Comparison of ENCODE assay signal across 15 cellular contexts in the genomic region with DNA sequence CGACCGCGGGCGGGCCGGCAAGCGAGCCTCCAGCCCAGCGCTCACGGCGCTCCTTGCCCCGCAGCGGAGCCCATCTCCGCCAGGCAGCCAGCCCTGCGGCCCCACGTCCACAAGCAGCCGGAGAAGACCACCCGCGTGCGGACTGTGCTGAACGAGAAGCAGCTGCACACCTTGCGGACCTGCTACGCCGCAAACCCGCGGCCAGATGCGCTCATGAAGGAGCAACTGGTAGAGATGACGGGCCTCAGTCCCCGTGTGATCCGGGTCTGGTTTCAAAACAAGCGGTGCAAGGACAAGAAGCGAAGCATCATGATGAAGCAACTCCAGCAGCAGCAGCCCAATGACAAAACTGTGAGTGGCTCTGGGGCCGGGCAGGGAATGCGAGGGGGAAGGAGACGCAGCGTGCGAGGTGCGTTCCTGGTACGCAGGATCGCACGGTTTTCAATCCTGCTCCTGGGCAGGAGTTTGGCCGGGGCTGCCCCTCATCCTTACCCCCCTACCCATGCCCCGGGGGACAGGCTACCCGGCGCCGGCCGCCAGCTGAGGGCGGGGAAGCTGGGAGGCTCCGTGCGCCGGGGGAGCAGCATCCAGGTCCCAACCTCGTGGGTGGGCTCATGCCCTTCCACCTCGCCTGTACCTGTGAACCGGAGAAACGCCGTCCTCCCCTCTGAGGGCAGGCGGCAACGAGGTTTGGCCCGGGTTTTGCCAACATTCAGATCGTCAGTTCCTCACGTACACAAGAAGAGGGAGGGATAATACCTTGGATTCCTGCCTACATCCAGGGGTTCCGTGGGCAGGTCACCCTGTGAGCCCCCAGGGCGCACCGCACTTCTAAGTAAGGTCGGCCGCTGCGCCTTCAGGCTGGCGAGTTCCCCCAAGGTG. TPM values are rescaled to one million over a fixed set of nuclear protein-coding genes. Genes with fewer than 3 reads are reported as not detected.
DNase-seq lines count a peak whose midpoint lies in the region; ATAC-seq, FAIRE-seq and TF ChIP-seq lines count a peak whose summit lies in the region.
"Had no signal": no experiment of that assay in that cellular context is flagged by ENCODE, and none has a peak within 500 bp of the region (broad histone marks: within the 10 kb centered on the region; RNA-seq: fewer than 3 reads in every experiment).

No MANE protein-coding gene starts in this region.

- H3K27me3 ChIP-seq in fibroblast of lung (ENCODE audit: control insufficient read depth, insufficient read depth, low read length) = peaks cover 15% of the 10 kb centered on the region
- H3K27me3 ChIP-seq in parathyroid adenoma (ENCODE audit: control insufficient read depth, insufficient read depth, low read length) = peaks cover 5% of the 10 kb centered on the region
- H3K27me3 ChIP-seq: ovary had no signal

- no peak overlapping the region for H3K4me2 ChIP-seq in fibroblast of lung (ENCODE audit: extremely low read depth, insufficient read depth, low read length)
- peak overlapping the region; percentile 56 for H3K4me2 ChIP-seq in parathyroid adenoma (ENCODE audit: low read length)

- H2AFZ ChIP-seq in fibroblast of lung (ENCODE audit: low read length) = peak overlapping the region; percentile 6
- no peak overlapping the region for H2AFZ ChIP-seq in parathyroid adenoma

- H3K4me3 ChIP-seq in fibroblast of lung (replicated peaks in 1 of 4; ENCODE audit: control extremely low read depth in 1 of 4, insufficient read depth in 1 of 4, low read depth in 3 of 4, low read length in 4 of 4) (peak overlapping the region in 1 of 4 experiments; percentile 11), parathyroid adenoma (ENCODE audit: low read depth, low read length) (no peak overlapping the region)
- H3K4me3 ChIP-seq: ovary had no signal

- H3K9ac ChIP-seq in fibroblast of lung (ENCODE audit: insufficient read depth, low read length) = no peak overlapping the region
- no peak overlapping the region for H3K9ac ChIP-seq in parathyroid adenoma

- H3K27ac Mint-ChIP-seq in activated naive CD4-positive, alpha-beta T cell treated with anti-CD3 and anti-CD28 coated beads, Interleukin-2, amount 50 U/mL, for 72 hours = no peak overlapping the region
- H3K27ac Mint-ChIP-seq: CD14-positive monocyte had no signal

- H3K4me1 ChIP-seq in fibroblast of lung (ENCODE audit: control insufficient read depth, extremely low read depth, insufficient read depth, low read length) (no peaks in the 10 kb centered on the region), parathyroid adenoma (no peaks in the 10 kb centered on the region)

- H3K27ac ChIP-seq in fibroblast of lung (ENCODE audit: insufficient read depth, low read length) = no peak overlapping the region
- H3K27ac ChIP-seq in parathyroid adenoma = no peak overlapping the region
- H3K27ac ChIP-seq: ovary had no signal

- peaks cover 12 to 29% of the 10 kb centered on the region in 2 donors for H3K36me3 Mint-ChIP-seq in activated naive CD4-positive, alpha-beta T cell treated with anti-CD3 and anti-CD28 coated beads, Interleukin-2, amount 50 U/mL, for 72 hours
- H3K36me3 Mint-ChIP-seq: CD14-positive monocyte had no signal

- H3K36me3 ChIP-seq in fibroblast of lung (ENCODE audit: control insufficient read depth, insufficient read depth, low read length) (no peaks in the 10 kb centered on the region), parathyroid adenoma (ENCODE audit: control insufficient read depth, insufficient read depth, low read length) (no peaks in the 10 kb centered on the region)
- H3K36me3 ChIP-seq: ovary had no signal

- H4K20me1 ChIP-seq in fibroblast of lung (ENCODE audit: control insufficient read depth, extremely low read depth, insufficient read depth, low read length) = no peaks in the 10 kb centered on the region

- FAIRE-seq in frontal cortex (lab: Jason Lieb, UNC) = no peak

- H3K9me3 ChIP-seq in fibroblast of lung (ENCODE audit: control insufficient read depth, insufficient read depth, low read depth, low read length) = no peaks in the 10 kb centered on the region
- H3K9me3 ChIP-seq in parathyroid adenoma (ENCODE audit: control insufficient read depth, low read length) = no peaks in the 10 kb centered on the region
- H3K9me3 ChIP-seq: ovary had no signal

- H3K9me3 Mint-ChIP-seq in activated naive CD4-positive, alpha-beta T cell treated with anti-CD3 and anti-CD28 coated beads, Interleukin-2, amount 50 U/mL, for 72 hours = peaks cover 3 to 4% of the 10 kb centered on the region in 2 donors

- H3K79me2 ChIP-seq in fibroblast of lung (ENCODE audit: control insufficient read depth, insufficient read depth, low read length) (no peaks in the 10 kb centered on the region), parathyroid adenoma (no peaks in the 10 kb centered on the region)

- no peak for TF ChIP-seq CTCF in fibroblast of lung (conservative IDR thresholded peaks at IDR 0.05 in 1 of 2, IDR thresholded peaks at IDR 0.05 in 1 of 2; ENCODE audit: low read depth in 1 of 2, low read length in 2 of 2)
- no peak for TF ChIP-seq CTCF in parathyroid adenoma (IDR thresholded peaks at IDR 0.05)

- ATAC-seq in activated naive CD4-positive, alpha-beta T cell treated with anti-CD3 and anti-CD28 coated beads, Interleukin-2, amount 50 U/mL, for 72 hours = no peak
- no peak for ATAC-seq in GM21528 (IDR thresholded peaks at IDR 0.05; ENCODE audit: low FRiP score, unreplicated experiment)

- DNase-seq in Daoy (ENCODE audit: low read depth) (peak; percentile 40), NCI-H2227 (lab: John Stamatoyannopoulos, UW; ENCODE audit: unreplicated experiment) (peak; percentile 49), fibroblast of lung (ENCODE audit: low read depth in 2 of 2) (no peak), frontal cortex (ENCODE audit: low spot score in 2 of 2) (no peak), NCI-H2107 (lab: John Stamatoyannopoulos, UW) (no peak)
- DNase-seq in activated naive CD4-positive, alpha-beta T cell treated with anti-CD3 and anti-CD28 coated beads, Interleukin-2, amount 50 U/mL, for 72 hours (ENCODE audit: low spot score in 2 of 2) = no peak
- DNase-seq: activated CD8-positive, alpha-beta memory T cell treated with anti-CD3 and anti-CD28 coated beads, Interleukin-2, amount 50 U/mL, for 48 hours; cerebellar nuclear complex; NCI-H526 treated with DMSO at 0.1 percent for 48 hours; ovary had no signal

RNA-seq across cellular contexts. Expression of gene ISL1, which starts 6.6 kb away (rescaled TPM):
- 2.7 and 7.1 TPM in 2 replicates for total RNA-seq in Daoy (2014; rRNA removed; shearing (Covaris generic))
- total RNA-seq in fibroblast of lung = not detected in 2 replicates
- 0.07 TPM in 1 of 2 replicates, not detected in the other for polyA plus RNA-seq in fibroblast of lung
- polyA plus RNA-seq in fibroblast of lung (2012) = not detected in 2 replicates
- polyA minus RNA-seq in fibroblast of lung (ENCODE audit: low replicate concordance) = not detected in 2 replicates
- total RNA-seq in frontal cortex = 2.4 TPM
- not detected for total RNA-seq in activated naive CD4-positive, alpha-beta T cell treated with anti-CD3 and anti-CD28 coated beads, Interleukin-2, amount 50 U/mL, for 72 hours
- total RNA-seq: LHCN-M2; ovary; T-helper 2 cell treated with Interferon-gamma antibody and Interleukin-4, amounts not matched to agents 100 ng/mL and 5 ng/mL, for 36 hours had no signal
- polyA plus RNA-seq: CD14-positive monocyte, ovary had no signal

Comparison
In these comparisons a context has a peak if more than half of its experiments do, and no peak if none do; other contexts are left out.
1. DNase-seq: peak in Daoy (single experiment) and NCI-H2227 (single experiment); none in fibroblast of lung (0 of 2), frontal cortex (0 of 2), activated naive CD4-positive, alpha-beta T cell treated with anti-CD3 and anti-CD28 coated beads, Interleukin-2, amount 50 U/mL, for 72 hours (0 of 2) and NCI-H2107 (single experiment).